15 cellular contexts compared by ENCODE assay signal in genomic region chr19:35533201-35533821, GRCh38. TPM values are rescaled to one million over a fixed set of nuclear protein-coding genes. Genes with fewer than 3 reads are reported as not detected.
DNase-seq lines count a peak whose midpoint lies in the region; ATAC-seq and TF ChIP-seq lines count a peak whose summit lies in the region.
"Had no signal": no experiment of that assay in that cellular context is flagged by ENCODE, and none has a peak within 500 bp of the region (broad histone marks: within the 10 kb centered on the region; RNA-seq: fewer than 3 reads in every experiment).

GAPDHS (plus strand) TSS chr19:35533456; CDS start chr19:35533528, 72 bp downstream.

- POLR2A ChIA-PET in MCF 10A (lab: Yijun Ruan, JAX) = no interaction called here
- POLR2A ChIA-PET in activated CD8-positive, alpha-beta T cell treated with anti-CD3 and anti-CD28 coated beads, Interleukin-2, amount 10 ng/mL, durations not matched to agents 7 days and 5 days (lab: Charles Lee) = interaction anchor here (0.6 to 0.7 kb wide), 2 partner anchors 26 to 1085 kb away, joined by 3 to 7 read pairs; no protein-coding TSS in a partner anchor

- no peak within 1 kb of the TSS for H3K4me3 Mint-ChIP-seq in MCF 10A (ENCODE audit: unreplicated experiment)
- H3K4me3 Mint-ChIP-seq in activated CD8-positive, alpha-beta T cell treated with anti-CD3 and anti-CD28 coated beads, Interleukin-2, amount 10 ng/mL, durations not matched to agents 7 days and 5 days = peak within 1 kb of the TSS; percentile 60

- dilution Hi-C loops in mammary epithelial cell (cut with HindIII; ENCODE audit: low sequenced_read_pairs) = no loop called here

- intact Hi-C loops in mammary epithelial cell (cut with micrococcal nuclease) (no loop called here), MCF 10A (cut with micrococcal nuclease) (no loop called here)

- CTCF ChIA-PET in mammary epithelial cell (lab: Charles Lee; ENCODE audit: low non-redundant PET) (no interaction called here), MCF 10A (lab: Yijun Ruan, JAX) (no interaction called here)
- CTCF ChIA-PET in activated CD8-positive, alpha-beta T cell treated with anti-CD3 and anti-CD28 coated beads, Interleukin-2, amount 10 ng/mL, durations not matched to agents 7 days and 5 days (lab: Charles Lee) = interaction anchor here (2.8 kb wide), 1 partner anchor 23 kb away, joined by 14 read pairs; no protein-coding TSS in a partner anchor

- no peak for TF ChIP-seq CTCF in mammary epithelial cell (conservative IDR thresholded peaks at IDR 0.05 in 1 of 2, IDR thresholded peaks at IDR 0.05 in 1 of 2; ENCODE audit: extremely low read depth in 1 of 2, insufficient read depth in 1 of 2, low read depth in 1 of 2, low read length in 2 of 2)
- TF ChIP-seq CTCF in MCF 10A (IDR thresholded peaks at IDR 0.05; ENCODE audit: unreplicated experiment) = no peak
- no peak for TF ChIP-seq CTCF in suprapubic skin (IDR thresholded peaks at IDR 0.05)

- TF ChIP-seq EP300 in suprapubic skin (IDR thresholded peaks at IDR 0.05) = no peak

- DNase-seq in mammary epithelial cell = no peak
- no peak for DNase-seq in MCF 10A (ENCODE audit: unreplicated experiment)
- no peak for DNase-seq in activated CD8-positive, alpha-beta T cell treated with anti-CD3 and anti-CD28 coated beads, Interleukin-2, amount 10 ng/mL, durations not matched to agents 7 days and 5 days
- DNase-seq in iPS DF 6.9 (ENCODE audit: low read depth, low spot score) = no peak
- DNase-seq in suprapubic skin (ENCODE audit: low spot score in 2 of 2) = no peak
- no peak for DNase-seq in superior temporal gyrus (ENCODE audit: extremely low spot score)
- DNase-seq in NCI-H1436 treated with DMSO at 0.1 percent for 48 hours (lab: John Stamatoyannopoulos, UW) = no peak
- DNase-seq: C1 segment of cervical spinal cord; cerebellar nuclear complex; NCI-H187 treated with DMSO at 0.1 percent for 48 hours; stimulated activated naive CD4-positive, alpha-beta T cell treated with Interleukin-2 at 50 U/mL for 16 hours had no signal

- H3K9me3 Mint-ChIP-seq in MCF 10A (ENCODE audit: unreplicated experiment) = no peaks in the 10 kb centered on the region
- H3K9me3 Mint-ChIP-seq in activated CD8-positive, alpha-beta T cell treated with anti-CD3 and anti-CD28 coated beads, Interleukin-2, amount 10 ng/mL, durations not matched to agents 7 days and 5 days (ENCODE audit: insufficient read depth) = no peaks in the 10 kb centered on the region

- no peak for TF ChIP-seq POLR2A in suprapubic skin (IDR thresholded peaks at IDR 0.05)

- 62% methylated on average over 27 of the region's 39 CpGs for WGBS in mammary epithelial cell (ENCODE audit: low coverage, missing lambda C conversion rate)
- WGBS in iPS DF 6.9 (ENCODE audit: insufficient coverage, insufficient read length) = no CpG with 5 or more reads among the region's 39 CpGs
- 57% methylated on average over 33 of the region's 39 CpGs for WGBS in suprapubic skin

- no TSS peak for BruUV-seq in mammary epithelial cell (replicated peaks; lab: Mats Ljungman, UMichigan)
- no TSS peak for BruUV-seq in MCF 10A (replicated peaks; lab: Mats Ljungman, UMichigan)

- H3K27ac ChIP-seq in mammary epithelial cell (ENCODE audit: insufficient read depth, low read depth, low read length) (no peak within 1 kb of the TSS), iPS DF 6.9 (ENCODE audit: low read length) (no peak within 1 kb of the TSS), suprapubic skin (no peak within 1 kb of the TSS)
- H3K27ac ChIP-seq: esophagus muscularis mucosa, prostate gland had no signal

- H3K9ac ChIP-seq in mammary epithelial cell (ENCODE audit: insufficient read depth, low read length) = no peak within 1 kb of the TSS

- H3K4me3 ChIP-seq in mammary epithelial cell (replicated peaks in 1 of 3; ENCODE audit: insufficient read depth in 1 of 3, low read depth in 2 of 3, low read length in 3 of 3) = no peak within 1 kb of the TSS
- peak within 1 kb of the TSS; percentile 8; the same call in 1 of the 2 replicates for H3K4me3 ChIP-seq in iPS DF 6.9 (ENCODE audit: low read length)
- H3K4me3 ChIP-seq in suprapubic skin = peak within 1 kb of the TSS; percentile 26
- H3K4me3 ChIP-seq: esophagus muscularis mucosa, prostate gland had no signal

- no peaks in the 10 kb centered on the region for H4K20me1 ChIP-seq in mammary epithelial cell (ENCODE audit: insufficient read depth, low read length)

- peaks cover 7% of the 10 kb centered on the region for H3K4me1 Mint-ChIP-seq in MCF 10A (ENCODE audit: insufficient read depth, unreplicated experiment)
- H3K4me1 Mint-ChIP-seq in activated CD8-positive, alpha-beta T cell treated with anti-CD3 and anti-CD28 coated beads, Interleukin-2, amount 10 ng/mL, durations not matched to agents 7 days and 5 days (ENCODE audit: low read depth) = peaks cover 41% of the 10 kb centered on the region

- H3K4me1 ChIP-seq in mammary epithelial cell (ENCODE audit: insufficient read depth, low read length) (peaks cover 5% of the 10 kb centered on the region), iPS DF 6.9 (ENCODE audit: control insufficient read depth, insufficient read depth, low read length) (peaks cover 4% of the 10 kb centered on the region), suprapubic skin (peaks cover 22% of the 10 kb centered on the region)
- H3K4me1 ChIP-seq: prostate gland had no signal

- peaks cover 24% of the 10 kb centered on the region for H3K27me3 Mint-ChIP-seq in MCF 10A (ENCODE audit: insufficient read depth, unreplicated experiment)
- H3K27me3 Mint-ChIP-seq in activated CD8-positive, alpha-beta T cell treated with anti-CD3 and anti-CD28 coated beads, Interleukin-2, amount 10 ng/mL, durations not matched to agents 7 days and 5 days (ENCODE audit: low read depth) = peaks cover 34% of the 10 kb centered on the region

- H3K27ac Mint-ChIP-seq in MCF 10A (ENCODE audit: low read depth, unreplicated experiment) = no peak within 1 kb of the TSS
- peak within 1 kb of the TSS; percentile 86 for H3K27ac Mint-ChIP-seq in activated CD8-positive, alpha-beta T cell treated with anti-CD3 and anti-CD28 coated beads, Interleukin-2, amount 10 ng/mL, durations not matched to agents 7 days and 5 days

- ATAC-seq in activated CD8-positive, alpha-beta T cell treated with anti-CD3 and anti-CD28 coated beads, Interleukin-2, amount 10 ng/mL, durations not matched to agents 7 days and 5 days = peak; percentile 18
- no peak for ATAC-seq in GM19324 (IDR thresholded peaks at IDR 0.05; ENCODE audit: low FRiP score, unreplicated experiment)

- in situ Hi-C loops in mammary epithelial cell (cut with MboI; ENCODE audit: low sequenced_read_pairs in 2 of 2) = no loop called here

- H3K9me3 ChIP-seq in mammary epithelial cell (replicated peaks; ENCODE audit: insufficient read depth, low read length) (no peaks in the 10 kb centered on the region), iPS DF 6.9 (ENCODE audit: control insufficient read depth, insufficient read depth, low read length) (no peaks in the 10 kb centered on the region), suprapubic skin (no peaks in the 10 kb centered on the region)
- H3K9me3 ChIP-seq: esophagus muscularis mucosa, prostate gland had no signal

- H3K4me2 ChIP-seq in mammary epithelial cell (ENCODE audit: insufficient read depth, low read depth, low read length) = peak within 1 kb of the TSS; percentile 17

- H2AFZ ChIP-seq in mammary epithelial cell (ENCODE audit: low read depth, low read length) = peak within 1 kb of the TSS; percentile 31

- H3K79me2 ChIP-seq in mammary epithelial cell (ENCODE audit: insufficient read depth, low read length) = no peaks in the 10 kb centered on the region

- H3K27me3 ChIP-seq in mammary epithelial cell (ENCODE audit: insufficient read depth, low read length) (no peaks in the 10 kb centered on the region), iPS DF 6.9 (ENCODE audit: control insufficient read depth, insufficient read depth, low read length) (no peaks in the 10 kb centered on the region), suprapubic skin (peaks cover 38% of the 10 kb centered on the region)

- H3K36me3 ChIP-seq in mammary epithelial cell (ENCODE audit: insufficient read depth, low read length) = no peaks in the 10 kb centered on the region
- H3K36me3 ChIP-seq in iPS DF 6.9 (ENCODE audit: control insufficient read depth, insufficient read depth, low read length) = no peaks in the 10 kb centered on the region
- H3K36me3 ChIP-seq in suprapubic skin = no peaks in the 10 kb centered on the region
- H3K36me3 ChIP-seq: esophagus muscularis mucosa, prostate gland had no signal

- no peaks in the 10 kb centered on the region for H3K36me3 Mint-ChIP-seq in MCF 10A (ENCODE audit: insufficient read depth, unreplicated experiment)
- no peaks in the 10 kb centered on the region for H3K36me3 Mint-ChIP-seq in activated CD8-positive, alpha-beta T cell treated with anti-CD3 and anti-CD28 coated beads, Interleukin-2, amount 10 ng/mL, durations not matched to agents 7 days and 5 days (ENCODE audit: low read depth)

RNA-seq across cellular contexts. Expression of gene GAPDHS, which starts in this region (rescaled TPM):
- total RNA-seq in mammary epithelial cell = not detected
- polyA plus RNA-seq in mammary epithelial cell = not detected
- polyA minus RNA-seq in mammary epithelial cell = not detected
- not detected in 2 replicates for total RNA-seq in MCF 10A (2022)
- total RNA-seq in activated CD8-positive, alpha-beta T cell treated with anti-CD3 and anti-CD28 coated beads, Interleukin-2, amount 10 ng/mL, durations not matched to agents 7 days and 5 days = not detected
- 1 to 10 TPM; 4.1 to 8.4 (median 6.4) TPM for total RNA-seq in suprapubic skin
- total RNA-seq: esophagus muscularis mucosa, Right ventricle myocardium superior had no signal

Comparison
In these comparisons a context has a peak if more than half of its experiments do, and no peak if none do; other contexts are left out.
1. Peak in ATAC-seq in activated CD8-positive, alpha-beta T cell treated with anti-CD3 and anti-CD28 coated beads, Interleukin-2, amount 10 ng/mL, durations not matched to agents 7 days and 5 days; RNA of the gene not detected or under 1 TPM.
2. H3K4me3 ChIP-seq: peak in iPS DF 6.9 (single experiment) and suprapubic skin (single experiment); none in mammary epithelial cell (0 of 3).